In the genomic region with DNA sequence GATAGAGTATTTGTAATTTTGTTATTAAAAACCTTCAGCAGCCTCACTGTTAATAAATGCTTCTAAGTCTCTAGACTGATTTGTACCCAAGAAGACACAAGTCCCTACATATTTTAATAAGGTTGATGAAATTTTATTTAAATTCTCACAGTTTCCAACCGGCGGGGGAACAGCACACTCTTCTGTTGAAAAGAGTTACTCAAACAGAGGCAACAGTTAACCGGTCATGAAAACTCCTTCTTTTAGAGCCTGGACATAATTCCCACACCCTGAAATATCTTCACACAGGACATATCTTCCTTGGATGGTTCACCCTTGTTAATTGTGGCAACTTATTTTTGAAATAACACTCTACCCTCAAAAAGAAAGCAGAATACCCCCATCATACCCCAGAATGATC, we compare ENCODE assay signal across 8 cellular contexts.
DNase-seq lines count a peak whose midpoint lies in the region; ATAC-seq, FAIRE-seq and TF ChIP-seq lines count a peak whose summit lies in the region.

No MANE protein-coding gene starts in this region.

- H3K4me3 ChIP-seq in body of pancreas, result no peak overlapping the region
- H3K4me3 ChIP-seq in kidney (ENCODE audit: low read length in 2 of 2), result peak overlapping the region; percentile 66 to 67
- H3K4me3 ChIP-seq in spleen, result peak overlapping the region; percentile 5 to 62 (median 33)

- peak overlapping the region in 1 of 2 donors; percentile 75 for H3K9ac ChIP-seq in kidney (ENCODE audit: low read length in 2 of 2)

- TF ChIP-seq CTCF in body of pancreas (IDR thresholded peaks at IDR 0.05) (peak in 6 of 7 experiments; percentile 16 to 63 (median 56)), kidney (IDR thresholded peaks at IDR 0.05; ENCODE audit: borderline replicate concordance, extremely low read depth, insufficient read depth) (peak; percentile 34), spleen (IDR thresholded peaks at IDR 0.05 in 8 of 11, conservative IDR thresholded peaks at IDR 0.05 in 3 of 11) (peak in 2 of 11 experiments; percentile 5 to 30)

- H3K9me3 ChIP-seq in body of pancreas (no peaks in the 10 kb centered on the region), kidney (ENCODE audit: control insufficient read depth in 1 of 2, low read length in 2 of 2) (no peaks in the 10 kb centered on the region), spleen (no peaks in the 10 kb centered on the region)

- WGBS in body of pancreas, 2 donors, result 18 to 24% methylated on average over 3 of the region's 3 CpGs
- 21 to 33% (median 29%) methylated on average over 3 of the region's 3 CpGs for WGBS in spleen, 5 donors

- TF ChIP-seq POLR2A in body of pancreas (IDR thresholded peaks at IDR 0.05) (no peak), spleen (IDR thresholded peaks at IDR 0.05) (no peak)

- no peaks in the 10 kb centered on the region for H3K36me3 ChIP-seq in body of pancreas (replicated peaks in 1 of 2; ENCODE audit: insufficient read depth in 1 of 2, low read depth in 2 of 2)
- H3K36me3 ChIP-seq in kidney (ENCODE audit: control insufficient read depth in 1 of 2, insufficient read depth in 2 of 2, low read length in 2 of 2), result no peaks in the 10 kb centered on the region
- no peaks in the 10 kb centered on the region for H3K36me3 ChIP-seq in spleen

- FAIRE-seq in kidney (lab: Jason Lieb, UNC), result no peak

- H3K27me3 ChIP-seq in body of pancreas (no peaks in the 10 kb centered on the region), spleen (replicated peaks in 1 of 7) (no peaks in the 10 kb centered on the region)

- ATAC-seq in body of pancreas, result peak; percentile 47

- H3K27ac ChIP-seq in body of pancreas, result peak overlapping the region in 3 of 4 donors; percentile 57 to 76 (median 75)
- no peak overlapping the region for H3K27ac ChIP-seq in kidney (ENCODE audit: low read depth in 2 of 2, low read length in 2 of 2)
- H3K27ac ChIP-seq in spleen, result peak overlapping the region in 7 of 8 donors; percentile 58 to 82 (median 78)

- H3K4me1 ChIP-seq in body of pancreas (peaks cover 33% of the 10 kb centered on the region), kidney (ENCODE audit: control insufficient read depth in 1 of 2, insufficient read depth in 1 of 2, low read depth in 1 of 2, low read length in 2 of 2) (no peaks in the 10 kb centered on the region), spleen (peaks cover 9 to 94% (median 40%) of the 10 kb centered on the region in 6 donors)

- DNase-seq in NCI-H510A treated with DMSO at 0.1 percent for 48 hours (lab: John Stamatoyannopoulos, UW) (peak; percentile 23), NCI-H510A (lab: John Stamatoyannopoulos, UW) (no peak), body of pancreas (peak in 3 of 4 donors; percentile 26 to 43 (median 33)), kidney (no peak), spleen (no peak), OCI-M2 (lab: John Stamatoyannopoulos, UW; ENCODE audit: unreplicated experiment) (no peak), KG1 (lab: John Stamatoyannopoulos, UW) (no peak), NCI-H2081 treated with DMSO at 0.1 percent for 48 hours (lab: John Stamatoyannopoulos, UW) (no peak)

- intact Hi-C loops in body of pancreas (cut with DNase I) (no loop called here), kidney (cut with DNase I) (no loop called here), spleen (cut with DNase I; ENCODE audit: low total_unique reads) (loop anchor here (10.0 kb wide), 1 partner anchor 280 kb away; the partner anchor contains the start of gene FOXP1)

Comparison
In these comparisons a context has a peak if more than half of its experiments do, and no peak if none do; other contexts are left out.
1. DNase-seq: peak in NCI-H510A treated with DMSO at 0.1 percent for 48 hours (single experiment) and body of pancreas (3 of 4); none in NCI-H510A (single experiment), kidney (single experiment), spleen (single experiment), OCI-M2 (single experiment), KG1 (single experiment) and NCI-H2081 treated with DMSO at 0.1 percent for 48 hours (single experiment).
2. H3K27ac ChIP-seq: peak in body of pancreas (3 of 4) and spleen (7 of 8); none in kidney (0 of 2).
3. H3K4me3 ChIP-seq: peak in kidney (2 of 2) and spleen (8 of 8); none in body of pancreas (0 of 2).